In the genomic region with DNA sequence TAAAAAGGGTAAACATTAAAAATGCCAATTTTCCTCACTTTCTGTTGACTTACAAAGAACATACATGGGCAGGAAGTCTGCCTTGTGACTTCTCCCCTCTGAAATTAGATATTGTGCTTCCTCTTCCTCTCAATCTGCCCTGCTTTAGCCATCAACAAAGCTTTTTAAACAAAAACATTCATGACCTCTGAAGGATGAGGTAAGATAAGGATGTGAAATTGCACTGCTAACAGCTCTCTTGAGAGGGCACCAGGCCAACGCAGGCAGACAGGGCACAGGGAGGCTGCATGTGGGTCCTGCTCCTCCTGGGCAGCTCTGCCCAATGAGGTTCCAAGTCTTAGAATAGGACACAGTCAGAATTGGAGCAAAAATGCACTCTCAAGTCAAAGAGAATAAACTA, we compare ENCODE assay signal across 8 cellular contexts.
DNase-seq lines count a peak whose midpoint lies in the region; ATAC-seq, FAIRE-seq and TF ChIP-seq lines count a peak whose summit lies in the region.

No MANE protein-coding gene starts in this region.

- peak overlapping the region; percentile 51 for H3K4me3 Mint-ChIP-seq in T-helper 2 cell treated with Interferon-gamma antibody and Interleukin-4, amounts not matched to agents 5 μg/mL and 100 μg/mL, for 36 hours

- H3K27ac Mint-ChIP-seq in T-helper 2 cell treated with Interferon-gamma antibody and Interleukin-4, amounts not matched to agents 5 μg/mL and 100 μg/mL, for 36 hours = peak overlapping the region; percentile 93

- no peaks in the 10 kb centered on the region for H3K27me3 ChIP-seq in spleen (replicated peaks in 1 of 7)

- peaks cover 37% of the 10 kb centered on the region for H3K36me3 Mint-ChIP-seq in T-helper 2 cell treated with Interferon-gamma antibody and Interleukin-4, amounts not matched to agents 5 μg/mL and 100 μg/mL, for 36 hours (ENCODE audit: low read depth)

- FAIRE-seq in HTR-8/SVneo (lab: Jason Lieb, UNC) = no peak

- intact Hi-C loops in spleen (cut with DNase I; ENCODE audit: low total_unique reads) = loop anchor here (5.0 kb wide), 1 partner anchor 63 kb away; a partner anchor contains a TSS

- DNase-seq in COLO829 (ENCODE audit: low spot score) (peak; percentile 42), germinal center (ENCODE audit: low spot score) (peak; percentile 56), spleen (peak; percentile 92), NCI-H1092 treated with DMSO at 0.1 percent for 48 hours (lab: John Stamatoyannopoulos, UW) (no peak), HTR-8/SVneo (ENCODE audit: insufficient read length, low spot score) (no peak)
- DNase-seq in T-helper 2 cell treated with Interferon-gamma antibody and Interleukin-4, amounts not matched to agents 5 μg/mL and 100 μg/mL, for 36 hours (ENCODE audit: low spot score) = no peak

- no peak for TF ChIP-seq POLR2A in spleen (IDR thresholded peaks at IDR 0.05)

- no peaks in the 10 kb centered on the region for H3K9me3 ChIP-seq in spleen

- ATAC-seq in HG03139 (IDR thresholded peaks at IDR 0.05; ENCODE audit: unreplicated experiment) = peak; percentile 63
- ATAC-seq in GM19324 (IDR thresholded peaks at IDR 0.05; ENCODE audit: low FRiP score, unreplicated experiment) = no peak

- peaks cover 15% of the 10 kb centered on the region for H3K4me1 Mint-ChIP-seq in T-helper 2 cell treated with Interferon-gamma antibody and Interleukin-4, amounts not matched to agents 5 μg/mL and 100 μg/mL, for 36 hours (ENCODE audit: low read depth)

- 0 to 10% (median 6%) methylated on average over 1 of the region's 1 CpG for WGBS in spleen, 5 donors

- TF ChIP-seq CTCF in spleen (IDR thresholded peaks at IDR 0.05 in 8 of 11, conservative IDR thresholded peaks at IDR 0.05 in 3 of 11) = no peak

- H3K9me3 Mint-ChIP-seq in T-helper 2 cell treated with Interferon-gamma antibody and Interleukin-4, amounts not matched to agents 5 μg/mL and 100 μg/mL, for 36 hours = no peaks in the 10 kb centered on the region

- no peak overlapping the region for H3K4me3 ChIP-seq in spleen

- H3K36me3 ChIP-seq in spleen = peaks cover 0 to 78% (median 16%) of the 10 kb centered on the region in 6 donors

- peaks cover 8 to 31% (median 21%) of the 10 kb centered on the region in 6 donors for H3K4me1 ChIP-seq in spleen

- H3K27ac ChIP-seq in spleen = peak overlapping the region; percentile 71 to 92 (median 83)

- H3K27me3 Mint-ChIP-seq in T-helper 2 cell treated with Interferon-gamma antibody and Interleukin-4, amounts not matched to agents 5 μg/mL and 100 μg/mL, for 36 hours (ENCODE audit: low read depth) = no peaks in the 10 kb centered on the region

Comparison
In these comparisons a context has a peak if more than half of its experiments do, and no peak if none do; other contexts are left out.
1. DNase-seq: peak in COLO829 (single experiment), germinal center (single experiment) and spleen (single experiment); none in T-helper 2 cell treated with Interferon-gamma antibody and Interleukin-4, amounts not matched to agents 5 μg/mL and 100 μg/mL, for 36 hours (single experiment), NCI-H1092 treated with DMSO at 0.1 percent for 48 hours (single experiment) and HTR-8/SVneo (single experiment).